ENCODE assay signal across 18 cellular contexts in genomic region chr7:64628721-64629120, GRCh38.
"Had no signal": no experiment of that assay in that cellular context is flagged by ENCODE, and none has a peak within 500 bp of the region (broad histone marks: within the 10 kb centered on the region; RNA-seq: fewer than 3 reads in every experiment).

No MANE protein-coding gene starts in this region.

- H3K27me3 ChIP-seq: gastrocnemius medialis, left lung, stomach, uterus had no signal

- DNase-seq: cerebellar nuclear complex; effector memory CD8-positive, alpha-beta T cell; gastrocnemius medialis; heart right ventricle; hypothalamus; kidney glomerular epithelial cell; left lung; lower lobe of right lung; mesenchymal stem cell; naive B cell; small intestine; stimulated activated CD4-positive, alpha-beta T cell treated with anti-CD3 and anti-CD28 coated beads, Interleukin-12 subunit alpha, Interleukin-12 subunit beta, amount 100 ng/mL, for 4 hours; stimulated activated naive CD4-positive, alpha-beta T cell; stomach; substantia nigra; uterus had no signal

- FAIRE-seq: colon, islet of Langerhans, small intestine had no signal

- H3K4me3 ChIP-seq: gastrocnemius medialis, heart right ventricle, left lung, lower lobe of right lung, stomach, uterus had no signal

- H3K36me3 ChIP-seq: gastrocnemius medialis, heart right ventricle, left lung, lower lobe of right lung, stomach, uterus had no signal

- H3K27ac ChIP-seq: gastrocnemius medialis, heart right ventricle, left lung, lower lobe of right lung, stomach, uterus had no signal

- H3K9me3 ChIP-seq: gastrocnemius medialis, heart right ventricle, left lung, lower lobe of right lung, stomach, uterus had no signal

- ATAC-seq: effector memory CD8-positive, alpha-beta T cell; heart right ventricle; left lung had no signal

- H3K4me1 ChIP-seq: gastrocnemius medialis, heart right ventricle, left lung, lower lobe of right lung, uterus had no signal
